ENCODE assay signal across 9 cellular contexts in genomic region chr10:95266674-95267095, GRCh38. TPM values are rescaled to one million over a fixed set of nuclear protein-coding genes. Genes with fewer than 3 reads are reported as not detected.
DNase-seq lines count a peak whose midpoint lies in the region; ATAC-seq, FAIRE-seq and TF ChIP-seq lines count a peak whose summit lies in the region.
"Had no signal": no experiment of that assay in that cellular context is flagged by ENCODE, and none has a peak within 500 bp of the region (broad histone marks: within the 10 kb centered on the region; RNA-seq: fewer than 3 reads in every experiment).

No MANE protein-coding gene starts in this region.

- H3K27ac ChIP-seq in HCT116 (ENCODE audit: low read depth, low read length): no peak overlapping the region
- H3K27ac ChIP-seq in K562 (ENCODE audit: extremely low read depth, low read depth, low read length): peak overlapping the region; percentile 64
- H3K27ac ChIP-seq in left lung: peak overlapping the region; percentile 78 to 82
- H3K27ac ChIP-seq in aorta (ENCODE audit: low read depth in 1 of 2, low read length in 2 of 2): peak overlapping the region; percentile 75 to 97
- H3K27ac ChIP-seq: SJCRH30 had no signal

- WGBS in K562 (ENCODE audit: insufficient coverage, low coverage, missing lambda C conversion rate): 8% methylated on average over 1 of the region's 1 CpG
- 4% methylated on average over 1 of the region's 1 CpG for WGBS in aorta, 2 donors

- no peaks in the 10 kb centered on the region for H3K79me2 ChIP-seq in HCT116 (ENCODE audit: insufficient read depth, low read length)
- H3K79me2 ChIP-seq in K562 (ENCODE audit: control insufficient read depth, insufficient read depth, low read length): 0 out of 3 replicates have a peak, but pooled peaks cover 7% of the 10 kb centered on the region

- in situ Hi-C loops in K562 (cut with MboI): no loop called here

- POLR2A ChIA-PET in HCT116 (lab: Charles Lee) (no interaction called here), K562 (lab: Yijun Ruan, JAX) (interaction anchor here (0.6 kb wide), 1 partner anchor 12 kb away, joined by 5 read pairs; no protein-coding TSS in a partner anchor)

- H2AFZ ChIP-seq in HCT116 (ENCODE audit: low read depth, low read length, poor library complexity, severe bottlenecking): no peak overlapping the region
- H2AFZ ChIP-seq in K562 (ENCODE audit: low read depth, low read length): no peak overlapping the region

- H3K9me3 ChIP-seq in HCT116 (ENCODE audit: control insufficient read depth in 1 of 2, insufficient read depth in 1 of 2, low read depth in 1 of 2, low read length in 2 of 2) (no peaks in the 10 kb centered on the region), K562 (replicated peaks; ENCODE audit: control insufficient read depth, insufficient read depth, low read depth, low read length) (no peaks in the 10 kb centered on the region), left lung (no peaks in the 10 kb centered on the region), aorta (ENCODE audit: control insufficient read depth, low read length) (no peaks in the 10 kb centered on the region)
- H3K9me3 ChIP-seq: SJCRH30 had no signal

- intact Hi-C loops in HCT116 (cut with micrococcal nuclease): no loop called here
- intact Hi-C loops in K562 (cut with micrococcal nuclease): no loop called here
- intact Hi-C loops in left lung (cut with DNase I): no loop called here
- intact Hi-C loops in aorta (cut with DNase I): no loop called here

- H3K9ac ChIP-seq in HCT116 (ENCODE audit: low read length) (peak overlapping the region; percentile 29), K562 (ENCODE audit: insufficient read depth in 1 of 2, low read depth in 2 of 2, low read length in 2 of 2) (peak overlapping the region in 1 of 2 experiments; percentile 41; a peak in 2 of 4 replicates)

- H3K4me3 ChIP-seq in HCT116 (replicated peaks in 1 of 2; ENCODE audit: low read depth in 1 of 2, low read length in 2 of 2) (no peak overlapping the region), K562 (no peak overlapping the region), left lung (no peak overlapping the region), aorta (ENCODE audit: low read length in 2 of 2) (no peak overlapping the region)
- H3K4me3 ChIP-seq: SJCRH30 had no signal

- CTCF ChIA-PET in HCT116 (lab: Charles Lee): interaction anchor here (1.5 kb wide), 1 partner anchor 20 kb away, joined by 3 read pairs; no protein-coding TSS in a partner anchor
- CTCF ChIA-PET in K562 (lab: Yijun Ruan, JAX; ENCODE audit: low intra/inter-chr PET ratio): no interaction called here

- H3K9me1 ChIP-seq in K562 (ENCODE audit: control insufficient read depth, insufficient read depth, low read length): no peaks in the 10 kb centered on the region

- H3K9me2 ChIP-seq in HCT116 (ENCODE audit: insufficient read depth): no peaks in the 10 kb centered on the region

- TF ChIP-seq CTCF in HCT116 (IDR thresholded peaks at IDR 0.05 in 2 of 3, conservative IDR thresholded peaks at IDR 0.05 in 1 of 3; ENCODE audit: borderline replicate concordance in 1 of 3, insufficient read depth in 1 of 3, low read depth in 2 of 3, low read length in 2 of 3): no peak
- no peak for TF ChIP-seq CTCF in K562 (IDR thresholded peaks at IDR 0.05 in 2 of 3, conservative IDR thresholded peaks at IDR 0.05 in 1 of 3; ENCODE audit: insufficient read depth in 2 of 3, low read depth in 1 of 3, low read length in 3 of 3)
- no peak for TF ChIP-seq CTCF in left lung (IDR thresholded peaks at IDR 0.05)

- H4K20me1 ChIP-seq in HCT116 (ENCODE audit: insufficient read depth) (no peaks in the 10 kb centered on the region), K562 (replicated peaks; ENCODE audit: control insufficient read depth, insufficient read depth, low read length) (no peaks in the 10 kb centered on the region)

- ATAC-seq in HCT116 (no peak; the same call in 1 of the 2 replicates), K562 (peak; percentile 90), left lung (peak; percentile 69), aorta (ENCODE audit: low FRiP score) (peak; percentile 83)

- RAD21 ChIA-PET in HCT116 (lab: Charles Lee; ENCODE audit: low non-redundant PET in 1 of 2, low total read pairs in 2 of 2, uncharacterized antibody in 2 of 2, unreplicated experiment in 2 of 2): no interaction called here

- no peak for TF ChIP-seq RAD21 in HCT116 (IDR thresholded peaks at IDR 0.05; ENCODE audit: low read depth)
- no peak for TF ChIP-seq RAD21 in K562 (CRISPR knock-in tag; conservative IDR thresholded peaks at IDR 0.05 in 1 of 2, IDR thresholded peaks at IDR 0.05 in 1 of 2)

- peak overlapping the region; percentile 20; the same call in 1 of the 2 replicates for H3K4me2 ChIP-seq in HCT116 (ENCODE audit: low read length)
- no peak overlapping the region for H3K4me2 ChIP-seq in K562 (ENCODE audit: insufficient read depth, low read length)

- peaks cover 34 to 53% of the 10 kb centered on the region in 2 experiments for H3K4me1 ChIP-seq in HCT116 (ENCODE audit: control insufficient read depth in 1 of 2, insufficient read depth in 2 of 2, low read length in 2 of 2)
- peaks cover 0 to 17% of the 10 kb centered on the region in 2 experiments; a peak in 3 of 5 replicates for H3K4me1 ChIP-seq in K562 (replicated peaks in 1 of 2; ENCODE audit: control insufficient read depth in 2 of 2, insufficient read depth in 2 of 2, low read length in 2 of 2)
- H3K4me1 ChIP-seq in left lung: peaks cover 21 to 59% of the 10 kb centered on the region in 2 donors
- peaks cover 0 to 6% of the 10 kb centered on the region in 2 donors for H3K4me1 ChIP-seq in aorta (ENCODE audit: control insufficient read depth in 1 of 2, insufficient read depth in 2 of 2, low read length in 2 of 2)

- H3K27me3 ChIP-seq in HCT116 (ENCODE audit: insufficient read depth, low read length): no peaks in the 10 kb centered on the region
- H3K27me3 ChIP-seq in K562 (ENCODE audit: control insufficient read depth in 2 of 2, insufficient read depth in 2 of 2, low read length in 2 of 2): no peaks in the 10 kb centered on the region
- H3K27me3 ChIP-seq in left lung: no peaks in the 10 kb centered on the region
- H3K27me3 ChIP-seq in aorta (ENCODE audit: control insufficient read depth in 1 of 2, insufficient read depth in 2 of 2, low read length in 1 of 2): no peaks in the 10 kb centered on the region
- H3K27me3 ChIP-seq: SJCRH30 had no signal

- DNase-seq in GM12891 (ENCODE audit: insufficient read length, low spot score): peak; percentile 39
- DNase-seq in HCT116 (ENCODE audit: low read depth, low spot score): peak; percentile 71
- peak; percentile 98 for DNase-seq in M059J (ENCODE audit: low read depth)
- DNase-seq in K562 (ENCODE audit: extremely low read depth in 1 of 4, low spot score in 3 of 4): peak; percentile 60 to 72 (median 64)
- DNase-seq in left lung: no peak
- DNase-seq in aorta: no peak
- no peak for DNase-seq in stimulated activated CD8-positive, alpha-beta memory T cell treated with anti-CD3 and anti-CD28 coated beads, Interleukin-4, amount 100 ng/mL, for 48 hours
- no peak for DNase-seq in NCI-H1105 treated with DMSO at 0.1 percent for 48 hours (lab: John Stamatoyannopoulos, UW)

- FAIRE-seq in GM12891 (lab: Jason Lieb, UNC) (peak; percentile 43), K562 (lab: Jason Lieb, UNC) (no peak)

- BruUV-seq in HCT116 (replicated peaks; lab: Mats Ljungman, UMichigan) (no TSS peak), K562 (replicated peaks; lab: Mats Ljungman, UMichigan) (no TSS peak)

- H3K36me3 ChIP-seq in HCT116 (ENCODE audit: control insufficient read depth in 1 of 2, insufficient read depth in 2 of 2, low read length in 2 of 2) (no peaks in the 10 kb centered on the region), K562 (ENCODE audit: control insufficient read depth, insufficient read depth, low read length) (peaks cover 64% of the 10 kb centered on the region; the same call in 2 of the 3 replicates), left lung (peaks cover 0 to 32% of the 10 kb centered on the region in 2 donors), aorta (ENCODE audit: control insufficient read depth in 1 of 2, insufficient read depth in 2 of 2, low read length in 1 of 2) (no peaks in the 10 kb centered on the region)
- H3K36me3 ChIP-seq: SJCRH30 had no signal

- peak; percentile 81 for TF ChIP-seq EP300 in K562 (IDR thresholded peaks at IDR 0.05; ENCODE audit: low read length)

- TF ChIP-seq POLR2A in GM12891 (IDR thresholded peaks at IDR 0.05; ENCODE audit: low read depth, low read length): no peak
- TF ChIP-seq POLR2A in HCT116 (IDR thresholded peaks at IDR 0.05; ENCODE audit: borderline replicate concordance, extremely low read depth, insufficient read depth, insufficient read length): no peak
- TF ChIP-seq POLR2A in K562 (conservative IDR thresholded peaks at IDR 0.05): no peak

TF ChIP-seq in GM12891, 5 proteins besides CTCF, POLR2A, EP300 and RAD21 (continues in another document):
- TF ChIP-seq POLR2AphosphoS5 (IDR thresholded peaks at IDR 0.05; ENCODE audit: low read depth, low read length): no peak

TF ChIP-seq in K562, 482 proteins besides CTCF, POLR2A, EP300 and RAD21 (continues in another document):
- no peak for TF ChIP-seq KLF6 (CRISPR knock-in tag; IDR thresholded peaks at IDR 0.05; ENCODE audit: borderline replicate concordance)

RNA-seq across cellular contexts. Expression of gene PDLIM1, which starts 24.1 kb away (rescaled TPM):
- polyA plus RNA-seq in GM12891 (2012; ENCODE audit: low read depth, missing spikeins): 569 TPM
- total RNA-seq in HCT116 (2021; ENCODE audit: unreplicated experiment) (67.4 TPM), K562 (2014; rRNA removed) (19.8 and 23.9 TPM in 2 replicates), K562 (2014; rRNA removed; fragmentation: Illumina TruSeq; extraction: Trizol) (39.1 and 41.6 TPM in 2 replicates), K562 (2015; rRNA removed; fragmentation: Illumina TruSeq; extraction: Trizol) (29.6 and 32.7 TPM in 2 replicates), K562 (2021) (110 and 116 TPM in 2 replicates), left lung (100 to 1,000 TPM; 176 to 268 TPM), aorta (100 to 1,000 TPM; 243 to 273 TPM)
- 90.4 and 93.9 TPM in 2 replicates for polyA plus RNA-seq in HCT116 (2012)
- total RNA-seq in M059J (2014; rRNA removed; shearing (Covaris generic)): 55.3 and 69.1 TPM in 2 replicates
- total RNA-seq in K562 (2011; cell fraction: chromatin; rRNA removed; ENCODE audit: low replicate concordance): 33.7 and 36.9 TPM in 2 replicates
- total RNA-seq in K562 (2011; cell fraction: nucleolus; rRNA removed): 27.2 and 28.5 TPM in 2 replicates
- total RNA-seq in K562 (2011; cell fraction: nucleoplasm; rRNA removed): 37.0 and 40.4 TPM in 2 replicates
- polyA plus RNA-seq in K562 (2011; rRNA removed) (47.3 and 71.2 TPM in 2 replicates), K562 (2014; fragmentation: Illumina TruSeq; extraction: Trizol) (128 and 164 TPM in 2 replicates), K562 (2014; fragmentation: Nextera tagmentation; extraction: Ambion mirVana) (10 to 100 TPM; 25.6 to 32.9 TPM), K562 (2014; rRNA removed) (56.5 and 59.1 TPM in 2 replicates), aorta (100 to 1,000 TPM; 159 to 232 TPM)
- polyA plus RNA-seq in K562 (2011; cell fraction: cytosol; rRNA removed): 79.5 and 97.2 TPM in 2 replicates
- 42.8 and 45.8 TPM in 2 replicates for polyA plus RNA-seq in K562 (2011; cell fraction: nucleus; rRNA removed)
- 144 and 169 TPM in 2 replicates for polyA plus RNA-seq in K562 (2012)
- 68.9 and 82.4 TPM in 2 replicates for polyA minus RNA-seq in K562 (2011; rRNA and poly(A)+ RNA removed)
- polyA minus RNA-seq in K562 (2011; cell fraction: cytosol; rRNA and poly(A)+ RNA removed): 67.6 and 71.5 TPM in 2 replicates
- 14.0 and 21.2 TPM in 2 replicates for polyA minus RNA-seq in K562 (2011; cell fraction: nucleus; rRNA and poly(A)+ RNA removed)

Comparison
In these comparisons a context has a peak if more than half of its experiments do, and no peak if none do; other contexts are left out.
1. DNase-seq: peak in GM12891 (single experiment), HCT116 (single experiment), M059J (single experiment) and K562 (4 of 4); none in left lung (0 of 2), aorta (0 of 2), stimulated activated CD8-positive, alpha-beta memory T cell treated with anti-CD3 and anti-CD28 coated beads, Interleukin-4, amount 100 ng/mL, for 48 hours (single experiment) and NCI-H1105 treated with DMSO at 0.1 percent for 48 hours (single experiment).